ENCODE assay signal across 1 cellular context in genomic region chr21:46154155-46154954, GRCh38.
TF ChIP-seq lines count a peak whose summit lies in the region.

No MANE protein-coding gene starts in this region.

TF ChIP-seq in IMR-90, 13 proteins besides CTCF, POLR2A, EP300 and RAD21:
- no peak for TF ChIP-seq MAZ (IDR thresholded peaks at IDR 0.05; ENCODE audit: borderline replicate concordance, low read depth, low read length)
- TF ChIP-seq USF2 (IDR thresholded peaks at IDR 0.05; ENCODE audit: low read depth, low read length) = no peak
- no peak for TF ChIP-seq MXI1 (IDR thresholded peaks at IDR 0.05; ENCODE audit: borderline replicate concordance, low read depth, low read length)
- no peak for TF ChIP-seq NFE2L2 (IDR thresholded peaks at IDR 0.05; ENCODE audit: low read depth, low read length)
- TF ChIP-seq SMC3 (IDR thresholded peaks at IDR 0.05; ENCODE audit: low read depth, low read length) = no peak
- TF ChIP-seq BHLHE40 (IDR thresholded peaks at IDR 0.05; ENCODE audit: low read depth, low read length) = no peak
- TF ChIP-seq CHD1 (IDR thresholded peaks at IDR 0.05; ENCODE audit: low read depth, low read length) = no peak
- no peak for TF ChIP-seq RFX5 (IDR thresholded peaks at IDR 0.05; ENCODE audit: low read depth, low read length)
- TF ChIP-seq ELK1 (IDR thresholded peaks at IDR 0.05; ENCODE audit: borderline replicate concordance, low read depth, low read length) = no peak
- TF ChIP-seq MAFK (IDR thresholded peaks at IDR 0.05; ENCODE audit: low read depth, low read length) = no peak
- no peak for TF ChIP-seq RCOR1 (IDR thresholded peaks at IDR 0.05; ENCODE audit: insufficient replicate concordance, low read length)
